ENCODE assay signal across 1 cellular context in the genomic region with DNA sequence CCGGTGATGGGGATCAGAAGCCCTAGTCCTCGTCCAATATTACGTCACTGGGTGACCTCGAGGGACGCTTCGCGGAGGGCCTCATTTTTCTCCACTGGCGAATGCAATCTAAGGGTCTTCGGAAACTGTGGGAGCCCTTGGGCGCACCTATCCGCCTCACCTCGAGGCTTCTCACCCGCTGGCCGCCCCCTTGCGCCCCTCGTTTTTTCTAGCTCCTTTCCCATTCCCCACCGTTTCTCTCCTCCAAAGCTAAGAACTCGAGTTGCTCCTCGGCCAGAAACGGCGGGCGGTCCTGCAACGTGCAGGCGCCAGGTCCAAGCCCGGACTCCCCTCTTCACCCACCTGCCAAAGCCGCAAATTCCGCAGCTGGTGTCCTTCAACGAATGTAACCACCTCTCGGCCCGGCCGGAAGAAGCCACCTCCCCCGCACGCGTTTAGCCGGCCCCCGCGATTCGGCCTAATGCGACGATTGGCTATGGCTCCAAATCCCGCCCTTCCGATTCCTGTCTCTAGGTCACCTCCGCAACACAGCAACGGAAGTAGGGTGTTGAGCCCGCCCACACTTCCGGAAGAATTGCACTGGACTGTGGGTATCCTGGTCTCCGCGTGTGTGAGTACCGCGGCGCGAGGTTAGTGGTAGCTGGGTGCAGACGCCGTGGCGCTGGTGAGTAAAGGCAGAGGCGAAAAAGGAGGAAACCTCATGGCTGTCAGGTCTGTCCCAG.
TF ChIP-seq lines count a peak whose summit lies in the region.

A gene with protein sequence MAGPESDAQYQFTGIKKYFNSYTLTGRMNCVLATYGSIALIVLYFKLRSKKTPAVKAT (minus strand): TSS at position 409 of the 722 bp plus-strand sequence. CDS start 4,018 bp downstream, outside the sequence.
A gene with protein sequence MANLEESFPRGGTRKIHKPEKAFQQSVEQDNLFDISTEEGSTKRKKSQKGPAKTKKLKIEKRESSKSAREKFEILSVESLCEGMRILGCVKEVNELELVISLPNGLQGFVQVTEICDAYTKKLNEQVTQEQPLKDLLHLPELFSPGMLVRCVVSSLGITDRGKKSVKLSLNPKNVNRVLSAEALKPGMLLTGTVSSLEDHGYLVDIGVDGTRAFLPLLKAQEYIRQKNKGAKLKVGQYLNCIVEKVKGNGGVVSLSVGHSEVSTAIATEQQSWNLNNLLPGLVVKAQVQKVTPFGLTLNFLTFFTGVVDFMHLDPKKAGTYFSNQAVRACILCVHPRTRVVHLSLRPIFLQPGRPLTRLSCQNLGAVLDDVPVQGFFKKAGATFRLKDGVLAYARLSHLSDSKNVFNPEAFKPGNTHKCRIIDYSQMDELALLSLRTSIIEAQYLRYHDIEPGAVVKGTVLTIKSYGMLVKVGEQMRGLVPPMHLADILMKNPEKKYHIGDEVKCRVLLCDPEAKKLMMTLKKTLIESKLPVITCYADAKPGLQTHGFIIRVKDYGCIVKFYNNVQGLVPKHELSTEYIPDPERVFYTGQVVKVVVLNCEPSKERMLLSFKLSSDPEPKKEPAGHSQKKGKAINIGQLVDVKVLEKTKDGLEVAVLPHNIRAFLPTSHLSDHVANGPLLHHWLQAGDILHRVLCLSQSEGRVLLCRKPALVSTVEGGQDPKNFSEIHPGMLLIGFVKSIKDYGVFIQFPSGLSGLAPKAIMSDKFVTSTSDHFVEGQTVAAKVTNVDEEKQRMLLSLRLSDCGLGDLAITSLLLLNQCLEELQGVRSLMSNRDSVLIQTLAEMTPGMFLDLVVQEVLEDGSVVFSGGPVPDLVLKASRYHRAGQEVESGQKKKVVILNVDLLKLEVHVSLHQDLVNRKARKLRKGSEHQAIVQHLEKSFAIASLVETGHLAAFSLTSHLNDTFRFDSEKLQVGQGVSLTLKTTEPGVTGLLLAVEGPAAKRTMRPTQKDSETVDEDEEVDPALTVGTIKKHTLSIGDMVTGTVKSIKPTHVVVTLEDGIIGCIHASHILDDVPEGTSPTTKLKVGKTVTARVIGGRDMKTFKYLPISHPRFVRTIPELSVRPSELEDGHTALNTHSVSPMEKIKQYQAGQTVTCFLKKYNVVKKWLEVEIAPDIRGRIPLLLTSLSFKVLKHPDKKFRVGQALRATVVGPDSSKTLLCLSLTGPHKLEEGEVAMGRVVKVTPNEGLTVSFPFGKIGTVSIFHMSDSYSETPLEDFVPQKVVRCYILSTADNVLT (N-terminal part only) (plus strand): TSS at position 560 of the 722 bp plus-strand sequence. CDS start 1,801 bp downstream, outside the sequence.

TF ChIP-seq in HepG2, 621 proteins besides CTCF, POLR2A, EP300 and RAD21 (continued from another document and continues in another):
- TF ChIP-seq, protein P1, sequence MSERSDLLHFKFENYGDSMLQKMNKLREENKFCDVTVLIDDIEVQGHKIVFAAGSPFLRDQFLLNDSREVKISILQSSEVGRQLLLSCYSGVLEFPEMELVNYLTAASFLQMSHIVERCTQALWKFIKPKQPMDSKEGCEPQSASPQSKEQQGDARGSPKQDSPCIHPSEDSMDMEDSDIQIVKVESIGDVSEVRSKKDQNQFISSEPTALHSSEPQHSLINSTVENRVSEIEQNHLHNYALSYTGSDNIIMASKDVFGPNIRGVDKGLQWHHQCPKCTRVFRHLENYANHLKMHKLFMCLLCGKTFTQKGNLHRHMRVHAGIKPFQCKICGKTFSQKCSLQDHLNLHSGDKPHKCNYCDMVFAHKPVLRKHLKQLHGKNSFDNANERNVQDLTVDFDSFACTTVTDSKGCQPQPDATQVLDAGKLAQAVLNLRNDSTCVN (CRISPR knock-in tag; IDR thresholded peaks at IDR 0.05; ENCODE audit: borderline replicate concordance): peak; percentile 78
- TF ChIP-seq ZNF670 (CRISPR knock-in tag; IDR thresholded peaks at IDR 0.05; ENCODE audit: borderline replicate concordance): no peak
- no peak; the same call in 1 of the 2 replicates for TF ChIP-seq RARG (CRISPR knock-in tag; IDR thresholded peaks at IDR 0.05; ENCODE audit: low read depth)
- TF ChIP-seq SOX5 (CRISPR knock-in tag; IDR thresholded peaks at IDR 0.05; ENCODE audit: borderline replicate concordance): peak; percentile 32; the same call in 1 of the 2 replicates
- TF ChIP-seq PTBP1 (IDR thresholded peaks at IDR 0.05; ENCODE audit: low read depth, low read length, poor library complexity, severe bottlenecking): no peak
- no peak for TF ChIP-seq ZNF713 (CRISPR knock-in tag; IDR thresholded peaks at IDR 0.05)
- TF ChIP-seq, protein P2, sequence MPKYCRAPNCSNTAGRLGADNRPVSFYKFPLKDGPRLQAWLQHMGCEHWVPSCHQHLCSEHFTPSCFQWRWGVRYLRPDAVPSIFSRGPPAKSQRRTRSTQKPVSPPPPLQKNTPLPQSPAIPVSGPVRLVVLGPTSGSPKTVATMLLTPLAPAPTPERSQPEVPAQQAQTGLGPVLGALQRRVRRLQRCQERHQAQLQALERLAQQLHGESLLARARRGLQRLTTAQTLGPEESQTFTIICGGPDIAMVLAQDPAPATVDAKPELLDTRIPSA (CRISPR knock-in tag; IDR thresholded peaks at IDR 0.05; ENCODE audit: borderline replicate concordance): peak; percentile 73; the same call in 1 of the 2 replicates
- TF ChIP-seq ZNF816 (CRISPR knock-in tag; IDR thresholded peaks at IDR 0.05; ENCODE audit: borderline replicate concordance): no peak
- peak; percentile 84; the same call in 1 of the 2 replicates for TF ChIP-seq ELF4 (CRISPR knock-in tag; IDR thresholded peaks at IDR 0.05; ENCODE audit: borderline replicate concordance)
- TF ChIP-seq RFXANK (CRISPR knock-in tag; IDR thresholded peaks at IDR 0.05): no peak
- TF ChIP-seq, protein P3, sequence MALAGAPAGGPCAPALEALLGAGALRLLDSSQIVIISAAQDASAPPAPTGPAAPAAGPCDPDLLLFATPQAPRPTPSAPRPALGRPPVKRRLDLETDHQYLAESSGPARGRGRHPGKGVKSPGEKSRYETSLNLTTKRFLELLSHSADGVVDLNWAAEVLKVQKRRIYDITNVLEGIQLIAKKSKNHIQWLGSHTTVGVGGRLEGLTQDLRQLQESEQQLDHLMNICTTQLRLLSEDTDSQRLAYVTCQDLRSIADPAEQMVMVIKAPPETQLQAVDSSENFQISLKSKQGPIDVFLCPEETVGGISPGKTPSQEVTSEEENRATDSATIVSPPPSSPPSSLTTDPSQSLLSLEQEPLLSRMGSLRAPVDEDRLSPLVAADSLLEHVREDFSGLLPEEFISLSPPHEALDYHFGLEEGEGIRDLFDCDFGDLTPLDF (CRISPR knock-in tag; IDR thresholded peaks at IDR 0.05): no peak
- TF ChIP-seq, protein P4, sequence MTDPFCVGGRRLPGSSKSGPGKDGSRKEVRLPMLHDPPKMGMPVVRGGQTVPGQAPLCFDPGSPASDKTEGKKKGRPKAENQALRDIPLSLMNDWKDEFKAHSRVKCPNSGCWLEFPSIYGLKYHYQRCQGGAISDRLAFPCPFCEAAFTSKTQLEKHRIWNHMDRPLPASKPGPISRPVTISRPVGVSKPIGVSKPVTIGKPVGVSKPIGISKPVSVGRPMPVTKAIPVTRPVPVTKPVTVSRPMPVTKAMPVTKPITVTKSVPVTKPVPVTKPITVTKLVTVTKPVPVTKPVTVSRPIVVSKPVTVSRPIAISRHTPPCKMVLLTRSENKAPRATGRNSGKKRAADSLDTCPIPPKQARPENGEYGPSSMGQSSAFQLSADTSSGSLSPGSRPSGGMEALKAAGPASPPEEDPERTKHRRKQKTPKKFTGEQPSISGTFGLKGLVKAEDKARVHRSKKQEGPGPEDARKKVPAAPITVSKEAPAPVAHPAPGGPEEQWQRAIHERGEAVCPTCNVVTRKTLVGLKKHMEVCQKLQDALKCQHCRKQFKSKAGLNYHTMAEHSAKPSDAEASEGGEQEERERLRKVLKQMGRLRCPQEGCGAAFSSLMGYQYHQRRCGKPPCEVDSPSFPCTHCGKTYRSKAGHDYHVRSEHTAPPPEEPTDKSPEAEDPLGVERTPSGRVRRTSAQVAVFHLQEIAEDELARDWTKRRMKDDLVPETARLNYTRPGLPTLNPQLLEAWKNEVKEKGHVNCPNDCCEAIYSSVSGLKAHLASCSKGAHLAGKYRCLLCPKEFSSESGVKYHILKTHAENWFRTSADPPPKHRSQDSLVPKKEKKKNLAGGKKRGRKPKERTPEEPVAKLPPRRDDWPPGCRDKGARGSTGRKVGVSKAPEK (CRISPR knock-in tag; IDR thresholded peaks at IDR 0.05; ENCODE audit: borderline replicate concordance): no peak
- no peak; the same call in 1 of the 2 replicates for TF ChIP-seq MAF1 (CRISPR knock-in tag; IDR thresholded peaks at IDR 0.05; ENCODE audit: borderline replicate concordance)
- TF ChIP-seq ZNF563 (CRISPR knock-in tag; IDR thresholded peaks at IDR 0.05): peak; percentile 58; the same call in 1 of the 2 replicates
- peak; percentile 37; the same call in 1 of the 2 replicates for TF ChIP-seq ZNF292 (CRISPR knock-in tag; IDR thresholded peaks at IDR 0.05; ENCODE audit: borderline replicate concordance, low read depth)
- TF ChIP-seq MAFK (conservative IDR thresholded peaks at IDR 0.05 in 1 of 2, IDR thresholded peaks at IDR 0.05 in 1 of 2; ENCODE audit: low read length in 2 of 2): no peak
- TF ChIP-seq TEAD3 (CRISPR knock-in tag; optimal IDR thresholded peaks at IDR 0.05; ENCODE audit: borderline replicate concordance): peak; percentile 47
- TF ChIP-seq, protein P5, sequence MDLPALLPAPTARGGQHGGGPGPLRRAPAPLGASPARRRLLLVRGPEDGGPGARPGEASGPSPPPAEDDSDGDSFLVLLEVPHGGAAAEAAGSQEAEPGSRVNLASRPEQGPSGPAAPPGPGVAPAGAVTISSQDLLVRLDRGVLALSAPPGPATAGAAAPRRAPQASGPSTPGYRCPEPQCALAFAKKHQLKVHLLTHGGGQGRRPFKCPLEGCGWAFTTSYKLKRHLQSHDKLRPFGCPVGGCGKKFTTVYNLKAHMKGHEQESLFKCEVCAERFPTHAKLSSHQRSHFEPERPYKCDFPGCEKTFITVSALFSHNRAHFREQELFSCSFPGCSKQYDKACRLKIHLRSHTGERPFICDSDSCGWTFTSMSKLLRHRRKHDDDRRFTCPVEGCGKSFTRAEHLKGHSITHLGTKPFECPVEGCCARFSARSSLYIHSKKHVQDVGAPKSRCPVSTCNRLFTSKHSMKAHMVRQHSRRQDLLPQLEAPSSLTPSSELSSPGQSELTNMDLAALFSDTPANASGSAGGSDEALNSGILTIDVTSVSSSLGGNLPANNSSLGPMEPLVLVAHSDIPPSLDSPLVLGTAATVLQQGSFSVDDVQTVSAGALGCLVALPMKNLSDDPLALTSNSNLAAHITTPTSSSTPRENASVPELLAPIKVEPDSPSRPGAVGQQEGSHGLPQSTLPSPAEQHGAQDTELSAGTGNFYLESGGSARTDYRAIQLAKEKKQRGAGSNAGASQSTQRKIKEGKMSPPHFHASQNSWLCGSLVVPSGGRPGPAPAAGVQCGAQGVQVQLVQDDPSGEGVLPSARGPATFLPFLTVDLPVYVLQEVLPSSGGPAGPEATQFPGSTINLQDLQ (CRISPR knock-in tag; IDR thresholded peaks at IDR 0.05): no peak
- no peak for TF ChIP-seq HNRNPUL1 (IDR thresholded peaks at IDR 0.05; ENCODE audit: low read depth, low read length)
- no peak for TF ChIP-seq NFIB (CRISPR knock-in tag; IDR thresholded peaks at IDR 0.05; ENCODE audit: borderline replicate concordance)
- TF ChIP-seq, protein P6, sequence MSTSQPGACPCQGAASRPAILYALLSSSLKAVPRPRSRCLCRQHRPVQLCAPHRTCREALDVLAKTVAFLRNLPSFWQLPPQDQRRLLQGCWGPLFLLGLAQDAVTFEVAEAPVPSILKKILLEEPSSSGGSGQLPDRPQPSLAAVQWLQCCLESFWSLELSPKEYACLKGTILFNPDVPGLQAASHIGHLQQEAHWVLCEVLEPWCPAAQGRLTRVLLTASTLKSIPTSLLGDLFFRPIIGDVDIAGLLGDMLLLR (CRISPR knock-in tag; IDR thresholded peaks at IDR 0.05): no peak; the same call in 1 of the 2 replicates
- TF ChIP-seq, protein P7, sequence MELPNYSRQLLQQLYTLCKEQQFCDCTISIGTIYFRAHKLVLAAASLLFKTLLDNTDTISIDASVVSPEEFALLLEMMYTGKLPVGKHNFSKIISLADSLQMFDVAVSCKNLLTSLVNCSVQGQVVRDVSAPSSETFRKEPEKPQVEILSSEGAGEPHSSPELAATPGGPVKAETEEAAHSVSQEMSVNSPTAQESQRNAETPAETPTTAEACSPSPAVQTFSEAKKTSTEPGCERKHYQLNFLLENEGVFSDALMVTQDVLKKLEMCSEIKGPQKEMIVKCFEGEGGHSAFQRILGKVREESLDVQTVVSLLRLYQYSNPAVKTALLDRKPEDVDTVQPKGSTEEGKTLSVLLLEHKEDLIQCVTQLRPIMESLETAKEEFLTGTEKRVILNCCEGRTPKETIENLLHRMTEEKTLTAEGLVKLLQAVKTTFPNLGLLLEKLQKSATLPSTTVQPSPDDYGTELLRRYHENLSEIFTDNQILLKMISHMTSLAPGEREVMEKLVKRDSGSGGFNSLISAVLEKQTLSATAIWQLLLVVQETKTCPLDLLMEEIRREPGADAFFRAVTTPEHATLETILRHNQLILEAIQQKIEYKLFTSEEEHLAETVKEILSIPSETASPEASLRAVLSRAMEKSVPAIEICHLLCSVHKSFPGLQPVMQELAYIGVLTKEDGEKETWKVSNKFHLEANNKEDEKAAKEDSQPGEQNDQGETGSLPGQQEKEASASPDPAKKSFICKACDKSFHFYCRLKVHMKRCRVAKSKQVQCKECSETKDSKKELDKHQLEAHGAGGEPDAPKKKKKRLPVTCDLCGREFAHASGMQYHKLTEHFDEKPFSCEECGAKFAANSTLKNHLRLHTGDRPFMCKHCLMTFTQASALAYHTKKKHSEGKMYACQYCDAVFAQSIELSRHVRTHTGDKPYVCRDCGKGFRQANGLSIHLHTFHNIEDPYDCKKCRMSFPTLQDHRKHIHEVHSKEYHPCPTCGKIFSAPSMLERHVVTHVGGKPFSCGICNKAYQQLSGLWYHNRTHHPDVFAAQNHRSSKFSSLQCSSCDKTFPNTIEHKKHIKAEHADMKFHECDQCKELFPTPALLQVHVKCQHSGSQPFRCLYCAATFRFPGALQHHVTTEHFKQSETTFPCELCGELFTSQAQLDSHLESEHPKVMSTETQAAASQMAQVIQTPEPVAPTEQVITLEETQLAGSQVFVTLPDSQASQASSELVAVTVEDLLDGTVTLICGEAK (IDR thresholded peaks at IDR 0.05): peak; percentile 90
- TF ChIP-seq, protein P7 (CRISPR knock-in tag; IDR thresholded peaks at IDR 0.05): peak; percentile 53; the same call in 1 of the 2 replicates
- peak; percentile 58; the same call in 1 of the 2 replicates for TF ChIP-seq RFX1 (IDR thresholded peaks at IDR 0.05)
